ENCODE assay signal across 8 cellular contexts in genomic region chr5:40796487-40796889, GRCh38. TPM values are rescaled to one million over a fixed set of nuclear protein-coding genes. Genes with fewer than 3 reads are reported as not detected.
A peak's percentile ranks its signal among the peaks of the same experiment; 100 is the strongest.
DNase-seq lines count a peak whose midpoint lies in the region; ATAC-seq, FAIRE-seq and TF ChIP-seq lines count a peak whose summit lies in the region.

No MANE protein-coding gene starts in this region.

- no peak overlapping the region for H3K27ac Mint-ChIP-seq in activated naive CD4-positive, alpha-beta T cell treated with anti-CD3 and anti-CD28 coated beads, Interleukin-2, amount 10 ng/mL, durations not matched to agents 7 days and 5 days
- H3K27ac Mint-ChIP-seq in activated naive CD8-positive, alpha-beta T cell treated with anti-CD3 and anti-CD28 coated beads, Interleukin-2, amount 10 ng/mL, durations not matched to agents 7 days and 5 days = no peak overlapping the region

- no peak for TF ChIP-seq POLR2A in HepG2 (IDR thresholded peaks at IDR 0.05; ENCODE audit: insufficient read depth in 1 of 2, low read depth in 2 of 2, low read length in 2 of 2)
- no peak for TF ChIP-seq POLR2A in uterus (IDR thresholded peaks at IDR 0.05)

- H3K4me3 ChIP-seq in HepG2 (replicated peaks in 1 of 3; ENCODE audit: insufficient read depth in 1 of 3, low read depth in 2 of 3, low read length in 3 of 3) (peak overlapping the region; percentile 94 to 98 (median 96); a peak in 5 of 6 replicates), uterus (peak overlapping the region; percentile 70 to 94)

- TF ChIP-seq EP300 in HepG2 (IDR thresholded peaks at IDR 0.05; ENCODE audit: low read depth in 2 of 2, low read length in 2 of 2) = no peak
- TF ChIP-seq EP300 in HepG2 (CRISPR knock-in tag; IDR thresholded peaks at IDR 0.05; ENCODE audit: borderline replicate concordance) = no peak

- in situ Hi-C loops in HepG2 (cut with HindIII; ENCODE audit: extremely low pct_ligation_motif_present, low pct_unique_long_range_greater_than_20kb) = no loop called here

- peak overlapping the region; percentile 92; the same call in 1 of the 2 replicates for H3K9ac ChIP-seq in HepG2 (ENCODE audit: insufficient read depth, low read depth, low read length)

- no peak for DNase-seq in activated naive CD4-positive, alpha-beta T cell treated with anti-CD3 and anti-CD28 coated beads, Interleukin-2, amount 10 ng/mL, durations not matched to agents 7 days and 5 days
- DNase-seq in activated naive CD4-positive, alpha-beta T cell (lab: John Stamatoyannopoulos, UW) = no peak
- no peak for DNase-seq in activated naive CD8-positive, alpha-beta T cell treated with anti-CD3 and anti-CD28 coated beads, Interleukin-2, amount 10 ng/mL, durations not matched to agents 7 days and 5 days
- DNase-seq in HepG2 (ENCODE audit: low spot score) = no peak
- DNase-seq in uterus = no peak
- DNase-seq in DMS53 (lab: John Stamatoyannopoulos, UW) = no peak
- no peak for DNase-seq in germinal center (ENCODE audit: low spot score)

- H3K4me3 Mint-ChIP-seq in activated naive CD4-positive, alpha-beta T cell treated with anti-CD3 and anti-CD28 coated beads, Interleukin-2, amount 10 ng/mL, durations not matched to agents 7 days and 5 days = peak overlapping the region; percentile 76
- peak overlapping the region; percentile 88 for H3K4me3 Mint-ChIP-seq in activated naive CD8-positive, alpha-beta T cell treated with anti-CD3 and anti-CD28 coated beads, Interleukin-2, amount 10 ng/mL, durations not matched to agents 7 days and 5 days

- CTCF ChIA-PET in activated naive CD4-positive, alpha-beta T cell treated with anti-CD3 and anti-CD28 coated beads, Interleukin-2, amount 10 ng/mL, durations not matched to agents 7 days and 5 days (lab: Charles Lee) = no interaction called here
- CTCF ChIA-PET in HepG2 (lab: Yijun Ruan, JAX; ENCODE audit: low intra/inter-chr PET ratio, low total read pairs) = no interaction called here

- ATAC-seq in activated naive CD8-positive, alpha-beta T cell treated with anti-CD3 and anti-CD28 coated beads, Interleukin-2, amount 10 ng/mL, durations not matched to agents 7 days and 5 days (ENCODE audit: low read depth) = no peak
- ATAC-seq in HepG2 (no peak), esophagus mucosa (no peak)

- no TSS peak for BruUV-seq in HepG2 (replicated peaks; lab: Mats Ljungman, UMichigan)

- H3K4me1 ChIP-seq in HepG2 (ENCODE audit: insufficient read depth, low read length) (peaks cover 65% of the 10 kb centered on the region), uterus (peaks cover 0 to 15% of the 10 kb centered on the region in 2 donors)

- H3K36me3 Mint-ChIP-seq in activated naive CD4-positive, alpha-beta T cell treated with anti-CD3 and anti-CD28 coated beads, Interleukin-2, amount 10 ng/mL, durations not matched to agents 7 days and 5 days = peaks cover 26% of the 10 kb centered on the region
- H3K36me3 Mint-ChIP-seq in activated naive CD8-positive, alpha-beta T cell treated with anti-CD3 and anti-CD28 coated beads, Interleukin-2, amount 10 ng/mL, durations not matched to agents 7 days and 5 days = peaks cover 22% of the 10 kb centered on the region

- H3K36me3 ChIP-seq in HepG2 (replicated peaks in 1 of 2; ENCODE audit: control insufficient read depth in 1 of 2, insufficient read depth in 2 of 2, low read length in 2 of 2) (no peaks in the 10 kb centered on the region), uterus (no peaks in the 10 kb centered on the region)

- TF ChIP-seq RAD21 in HepG2 (CRISPR knock-in tag; IDR thresholded peaks at IDR 0.05) = no peak

- no peak for TF ChIP-seq CTCF in HepG2 (CRISPR knock-in tag; IDR thresholded peaks at IDR 0.05)
- TF ChIP-seq CTCF in uterus (IDR thresholded peaks at IDR 0.05) = no peak

- H3K27ac ChIP-seq in HepG2 (ENCODE audit: extremely low read length, insufficient read depth, low read length) (peak overlapping the region; percentile 38), uterus (peak overlapping the region; percentile 98)

- no peaks in the 10 kb centered on the region for H3K9me3 Mint-ChIP-seq in activated naive CD4-positive, alpha-beta T cell treated with anti-CD3 and anti-CD28 coated beads, Interleukin-2, amount 10 ng/mL, durations not matched to agents 7 days and 5 days
- H3K9me3 Mint-ChIP-seq in activated naive CD8-positive, alpha-beta T cell treated with anti-CD3 and anti-CD28 coated beads, Interleukin-2, amount 10 ng/mL, durations not matched to agents 7 days and 5 days = no peaks in the 10 kb centered on the region

- H3K9me3 ChIP-seq in HepG2 (ENCODE audit: low read length) = no peaks in the 10 kb centered on the region
- H3K9me3 ChIP-seq in uterus = no peaks in the 10 kb centered on the region

- H3K79me2 ChIP-seq in HepG2 (ENCODE audit: insufficient read depth, low read length) = peaks cover 60% of the 10 kb centered on the region

- H4K20me1 ChIP-seq in HepG2 (ENCODE audit: insufficient read depth, low read length) = peaks cover 12% of the 10 kb centered on the region

- POLR2A ChIA-PET in activated naive CD8-positive, alpha-beta T cell treated with anti-CD3 and anti-CD28 coated beads, Interleukin-2, amount 10 ng/mL, durations not matched to agents 7 days and 5 days (lab: Charles Lee) = interaction anchor here (0.9 kb wide), 1 partner anchor 42 kb away, joined by 3 read pairs; no protein-coding TSS in a partner anchor
- POLR2A ChIA-PET in HepG2 (lab: Yijun Ruan, JAX) = no interaction called here

- peaks cover 45% of the 10 kb centered on the region for H3K4me1 Mint-ChIP-seq in activated naive CD4-positive, alpha-beta T cell treated with anti-CD3 and anti-CD28 coated beads, Interleukin-2, amount 10 ng/mL, durations not matched to agents 7 days and 5 days
- peaks cover 34% of the 10 kb centered on the region for H3K4me1 Mint-ChIP-seq in activated naive CD8-positive, alpha-beta T cell treated with anti-CD3 and anti-CD28 coated beads, Interleukin-2, amount 10 ng/mL, durations not matched to agents 7 days and 5 days

- intact Hi-C loops in HepG2 (cut with micrococcal nuclease; ENCODE audit: unreplicated experiment) = no loop called here
- intact Hi-C loops in uterus (cut with DNase I; ENCODE audit: low total_unique reads) = no loop called here

- peak overlapping the region; percentile 81 for H3K4me2 ChIP-seq in HepG2 (ENCODE audit: low read depth, low read length)

- H2AFZ ChIP-seq in HepG2 (ENCODE audit: low read length) = no peak overlapping the region

- H3K27me3 ChIP-seq in HepG2 (ENCODE audit: control insufficient read depth in 1 of 2, insufficient read depth in 2 of 2, low read length in 2 of 2) = no peaks in the 10 kb centered on the region; a peak in 1 of 5 replicates
- no peaks in the 10 kb centered on the region for H3K27me3 ChIP-seq in uterus

- no peak for FAIRE-seq in HepG2 (lab: Jason Lieb, UNC)

- 19% methylated on average over 3 of the region's 3 CpGs for WGBS in HepG2 (ENCODE audit: low lambda C conversion rate)

- peaks cover 15% of the 10 kb centered on the region for H3K27me3 Mint-ChIP-seq in activated naive CD4-positive, alpha-beta T cell treated with anti-CD3 and anti-CD28 coated beads, Interleukin-2, amount 10 ng/mL, durations not matched to agents 7 days and 5 days
- peaks cover 10% of the 10 kb centered on the region for H3K27me3 Mint-ChIP-seq in activated naive CD8-positive, alpha-beta T cell treated with anti-CD3 and anti-CD28 coated beads, Interleukin-2, amount 10 ng/mL, durations not matched to agents 7 days and 5 days

RNA-seq across cellular contexts. Expression of gene PRKAA1, which starts 1.7 kb away (rescaled TPM):
- 10 to 100 TPM; 86.4 to 86.7 TPM for total RNA-seq in activated naive CD8-positive, alpha-beta T cell treated with anti-CD3 and anti-CD28 coated beads, Interleukin-2, amount 10 ng/mL, durations not matched to agents 7 days and 5 days
- total RNA-seq in HepG2 (2016; rRNA removed; fragmentation: Illumina TruSeq; extraction: Trizol) = 58.0 and 78.7 TPM in 2 replicates
- 31.0 and 34.0 TPM in 2 replicates for total RNA-seq in HepG2 (2016; cell fraction: cytosol; rRNA removed; fragmentation: Illumina TruSeq; extraction: Trizol; ENCODE audit: low read depth)
- 56.3 and 76.7 TPM in 2 replicates for total RNA-seq in HepG2 (2016; cell fraction: insoluble cytoplasmic fraction; rRNA removed; fragmentation: Illumina TruSeq; extraction: Trizol)
- 28.2 and 36.2 TPM in 2 replicates for total RNA-seq in HepG2 (2016; cell fraction: membrane; rRNA removed; fragmentation: Illumina TruSeq; extraction: Trizol)
- total RNA-seq in HepG2 (2016; cell fraction: nucleus; rRNA removed; fragmentation: Illumina TruSeq; extraction: Trizol) = 48.6 and 60.5 TPM in 2 replicates
- polyA plus RNA-seq in HepG2 (2011; rRNA removed) = 29.0 and 36.6 TPM in 2 replicates
- 10.5 and 18.5 TPM in 2 replicates for polyA plus RNA-seq in HepG2 (2011; cell fraction: cytosol; rRNA removed)
- polyA plus RNA-seq in HepG2 (2011; cell fraction: nucleus; rRNA removed) = 38.2 and 50.6 TPM in 2 replicates
- polyA plus RNA-seq in HepG2 (2012) = 39.5 and 51.9 TPM in 2 replicates
- polyA plus RNA-seq in HepG2 (2016; cell fraction: cytosol; fragmentation: Illumina TruSeq; extraction: Trizol; ENCODE audit: low read depth) = 1.4 and 1.5 TPM in 2 replicates
- polyA plus RNA-seq in HepG2 (2016; cell fraction: insoluble cytoplasmic fraction; fragmentation: Illumina TruSeq; extraction: Trizol; ENCODE audit: low read depth) = 32.4 and 34.1 TPM in 2 replicates
- polyA plus RNA-seq in HepG2 (2016; cell fraction: membrane; fragmentation: Illumina TruSeq; extraction: Trizol; ENCODE audit: low read depth) = 3.2 and 4.1 TPM in 2 replicates
- 61.0 and 74.0 TPM in 2 replicates for polyA plus RNA-seq in HepG2 (2016; cell fraction: nucleus; fragmentation: Illumina TruSeq; extraction: Trizol; ENCODE audit: insufficient read depth, low read depth)
- polyA minus RNA-seq in HepG2 (2011; rRNA and poly(A)+ RNA removed; ENCODE audit: low replicate concordance) = 12.8 and 19.6 TPM in 2 replicates
- polyA minus RNA-seq in HepG2 (2011; cell fraction: cytosol; rRNA and poly(A)+ RNA removed) = 42.8 and 49.6 TPM in 2 replicates
- polyA minus RNA-seq in HepG2 (2011; cell fraction: nucleus; rRNA and poly(A)+ RNA removed) = 88.8 and 97.3 TPM in 2 replicates
- 100 to 1,000 TPM in 2 of 4 donors, 10 to 100 TPM in 2; 36.6 to 143 (median 97.3) TPM for total RNA-seq in uterus
- 32.3 TPM for total RNA-seq in esophagus mucosa

RNA-seq across cellular contexts. Expression of gene RPL37, which starts 38.5 kb away (rescaled TPM):
- total RNA-seq in activated naive CD8-positive, alpha-beta T cell treated with anti-CD3 and anti-CD28 coated beads, Interleukin-2, amount 10 ng/mL, durations not matched to agents 7 days and 5 days = 1,000 to 10,000 TPM; 1,700 to 1,758 TPM
- 1,981 and 2,192 TPM in 2 replicates for total RNA-seq in HepG2 (2016; rRNA removed; fragmentation: Illumina TruSeq; extraction: Trizol)
- 3,324 and 3,542 TPM in 2 replicates for total RNA-seq in HepG2 (2016; cell fraction: cytosol; rRNA removed; fragmentation: Illumina TruSeq; extraction: Trizol; ENCODE audit: low read depth)
- total RNA-seq in HepG2 (2016; cell fraction: insoluble cytoplasmic fraction; rRNA removed; fragmentation: Illumina TruSeq; extraction: Trizol) = 1,946 and 2,347 TPM in 2 replicates
- total RNA-seq in HepG2 (2016; cell fraction: membrane; rRNA removed; fragmentation: Illumina TruSeq; extraction: Trizol) = 4,900 and 5,247 TPM in 2 replicates
- total RNA-seq in HepG2 (2016; cell fraction: nucleus; rRNA removed; fragmentation: Illumina TruSeq; extraction: Trizol) = 696 and 786 TPM in 2 replicates
- 3,367 and 3,734 TPM in 2 replicates for polyA plus RNA-seq in HepG2 (2011; rRNA removed)
- 216 and 299 TPM in 2 replicates for polyA plus RNA-seq in HepG2 (2011; cell fraction: cytosol; rRNA removed)
- polyA plus RNA-seq in HepG2 (2011; cell fraction: nucleus; rRNA removed) = 168 and 341 TPM in 2 replicates
- polyA plus RNA-seq in HepG2 (2012) = 2,075 and 2,920 TPM in 2 replicates
- polyA plus RNA-seq in HepG2 (2016; cell fraction: cytosol; fragmentation: Illumina TruSeq; extraction: Trizol; ENCODE audit: low read depth) = 4,668 and 5,281 TPM in 2 replicates
- 2,672 and 2,701 TPM in 2 replicates for polyA plus RNA-seq in HepG2 (2016; cell fraction: insoluble cytoplasmic fraction; fragmentation: Illumina TruSeq; extraction: Trizol; ENCODE audit: low read depth)
- 6,074 and 6,302 TPM in 2 replicates for polyA plus RNA-seq in HepG2 (2016; cell fraction: membrane; fragmentation: Illumina TruSeq; extraction: Trizol; ENCODE audit: low read depth)
- 1,552 and 1,570 TPM in 2 replicates for polyA plus RNA-seq in HepG2 (2016; cell fraction: nucleus; fragmentation: Illumina TruSeq; extraction: Trizol; ENCODE audit: insufficient read depth, low read depth)
- 352 and 1,422 TPM in 2 replicates for polyA minus RNA-seq in HepG2 (2011; rRNA and poly(A)+ RNA removed; ENCODE audit: low replicate concordance)
- 513 and 618 TPM in 2 replicates for polyA minus RNA-seq in HepG2 (2011; cell fraction: cytosol; rRNA and poly(A)+ RNA removed)
- 284 and 353 TPM in 2 replicates for polyA minus RNA-seq in HepG2 (2011; cell fraction: nucleus; rRNA and poly(A)+ RNA removed)
- 1,000 to 10,000 TPM in 1 of 4 donors, 100 to 1,000 TPM in 2, 10 to 100 TPM in 1; 59.1 to 1,328 (median 776) TPM for total RNA-seq in uterus
- total RNA-seq in esophagus mucosa = 1,416 TPM

RNA-seq across cellular contexts. Expression of gene TTC33, which starts 40.7 kb away (rescaled TPM):
- total RNA-seq in activated naive CD8-positive, alpha-beta T cell treated with anti-CD3 and anti-CD28 coated beads, Interleukin-2, amount 10 ng/mL, durations not matched to agents 7 days and 5 days = 10 to 100 TPM; 12.2 to 14.8 TPM
- total RNA-seq in HepG2 (2016; rRNA removed; fragmentation: Illumina TruSeq; extraction: Trizol) (20.0 and 37.9 TPM in 2 replicates), uterus (100 to 1,000 TPM in 1 of 4 donors, 10 to 100 TPM in 3; 18.8 to 123 (median 39.7) TPM), esophagus mucosa (3.8 TPM)
- total RNA-seq in HepG2 (2016; cell fraction: cytosol; rRNA removed; fragmentation: Illumina TruSeq; extraction: Trizol; ENCODE audit: low read depth) = 1.3 and 1.7 TPM in 2 replicates
- 18.6 and 39.1 TPM in 2 replicates for total RNA-seq in HepG2 (2016; cell fraction: insoluble cytoplasmic fraction; rRNA removed; fragmentation: Illumina TruSeq; extraction: Trizol)
- 4.6 and 4.8 TPM in 2 replicates for total RNA-seq in HepG2 (2016; cell fraction: membrane; rRNA removed; fragmentation: Illumina TruSeq; extraction: Trizol)
- 9.9 and 10.9 TPM in 2 replicates for total RNA-seq in HepG2 (2016; cell fraction: nucleus; rRNA removed; fragmentation: Illumina TruSeq; extraction: Trizol)
- polyA plus RNA-seq in HepG2 (2011; rRNA removed) = 3.8 and 4.5 TPM in 2 replicates
- 1.4 and 2.4 TPM in 2 replicates for polyA plus RNA-seq in HepG2 (2011; cell fraction: cytosol; rRNA removed)
- 1.2 and 2.1 TPM in 2 replicates for polyA plus RNA-seq in HepG2 (2011; cell fraction: nucleus; rRNA removed)
- 9.7 and 10.0 TPM in 2 replicates for polyA plus RNA-seq in HepG2 (2012)
- polyA plus RNA-seq in HepG2 (2016; cell fraction: cytosol; fragmentation: Illumina TruSeq; extraction: Trizol; ENCODE audit: low read depth) = 0.32 and 0.58 TPM in 2 replicates
- polyA plus RNA-seq in HepG2 (2016; cell fraction: insoluble cytoplasmic fraction; fragmentation: Illumina TruSeq; extraction: Trizol; ENCODE audit: low read depth) = 21.9 and 22.3 TPM in 2 replicates
- polyA plus RNA-seq in HepG2 (2016; cell fraction: membrane; fragmentation: Illumina TruSeq; extraction: Trizol; ENCODE audit: low read depth) = 1.8 and 2.1 TPM in 2 replicates
- 8.5 and 9.4 TPM in 2 replicates for polyA plus RNA-seq in HepG2 (2016; cell fraction: nucleus; fragmentation: Illumina TruSeq; extraction: Trizol; ENCODE audit: insufficient read depth, low read depth)
- 1.7 and 4.1 TPM in 2 replicates for polyA minus RNA-seq in HepG2 (2011; rRNA and poly(A)+ RNA removed; ENCODE audit: low replicate concordance)
- 7.9 and 11.0 TPM in 2 replicates for polyA minus RNA-seq in HepG2 (2011; cell fraction: cytosol; rRNA and poly(A)+ RNA removed)
- 12.5 and 17.9 TPM in 2 replicates for polyA minus RNA-seq in HepG2 (2011; cell fraction: nucleus; rRNA and poly(A)+ RNA removed)

RNA-seq across cellular contexts. Expression of gene CARD6, which starts 44.7 kb away (rescaled TPM):
- total RNA-seq in activated naive CD8-positive, alpha-beta T cell treated with anti-CD3 and anti-CD28 coated beads, Interleukin-2, amount 10 ng/mL, durations not matched to agents 7 days and 5 days = 1 to 10 TPM; 3.5 to 4.4 TPM
- 1.4 TPM in 2 replicates for total RNA-seq in HepG2 (2016; rRNA removed; fragmentation: Illumina TruSeq; extraction: Trizol)
- 0.71 and 1.1 TPM in 2 replicates for total RNA-seq in HepG2 (2016; cell fraction: cytosol; rRNA removed; fragmentation: Illumina TruSeq; extraction: Trizol; ENCODE audit: low read depth)
- 1.2 and 1.6 TPM in 2 replicates for total RNA-seq in HepG2 (2016; cell fraction: insoluble cytoplasmic fraction; rRNA removed; fragmentation: Illumina TruSeq; extraction: Trizol)
- total RNA-seq in HepG2 (2016; cell fraction: membrane; rRNA removed; fragmentation: Illumina TruSeq; extraction: Trizol) = 1.1 and 1.6 TPM in 2 replicates
- total RNA-seq in HepG2 (2016; cell fraction: nucleus; rRNA removed; fragmentation: Illumina TruSeq; extraction: Trizol) = 0.56 and 1.2 TPM in 2 replicates
- 0.33 and 0.39 TPM in 2 replicates for polyA plus RNA-seq in HepG2 (2011; rRNA removed)
- polyA plus RNA-seq in HepG2 (2011; cell fraction: cytosol; rRNA removed) = 0.16 and 0.31 TPM in 2 replicates
- 0.08 and 0.24 TPM in 2 replicates for polyA plus RNA-seq in HepG2 (2011; cell fraction: nucleus; rRNA removed)
- polyA plus RNA-seq in HepG2 (2012) = 0.43 and 0.58 TPM in 2 replicates
- 0.05 TPM in 1 of 2 replicates, not detected in the other for polyA plus RNA-seq in HepG2 (2016; cell fraction: cytosol; fragmentation: Illumina TruSeq; extraction: Trizol; ENCODE audit: low read depth)
- 0.73 and 1.0 TPM in 2 replicates for polyA plus RNA-seq in HepG2 (2016; cell fraction: insoluble cytoplasmic fraction; fragmentation: Illumina TruSeq; extraction: Trizol; ENCODE audit: low read depth)
- polyA plus RNA-seq in HepG2 (2016; cell fraction: membrane; fragmentation: Illumina TruSeq; extraction: Trizol; ENCODE audit: low read depth) = 0.08 and 0.15 TPM in 2 replicates
- 0.66 and 0.81 TPM in 2 replicates for polyA plus RNA-seq in HepG2 (2016; cell fraction: nucleus; fragmentation: Illumina TruSeq; extraction: Trizol; ENCODE audit: insufficient read depth, low read depth)
- polyA minus RNA-seq in HepG2 (2011; rRNA and poly(A)+ RNA removed; ENCODE audit: low replicate concordance) = 0.26 and 9.3 TPM in 2 replicates
- polyA minus RNA-seq in HepG2 (2011; cell fraction: cytosol; rRNA and poly(A)+ RNA removed) = 0.20 TPM in 1 of 2 replicates, not detected in the other
- 0.26 and 0.62 TPM in 2 replicates for polyA minus RNA-seq in HepG2 (2011; cell fraction: nucleus; rRNA and poly(A)+ RNA removed)
- 10 to 100 TPM in 3 of 4 donors, 1 to 10 TPM in 1; 6.2 to 12.5 (median 10.9) TPM for total RNA-seq in uterus
- 15.9 TPM for total RNA-seq in esophagus mucosa
